ENCODE assay signal across 8 cellular contexts in the genomic region with DNA sequence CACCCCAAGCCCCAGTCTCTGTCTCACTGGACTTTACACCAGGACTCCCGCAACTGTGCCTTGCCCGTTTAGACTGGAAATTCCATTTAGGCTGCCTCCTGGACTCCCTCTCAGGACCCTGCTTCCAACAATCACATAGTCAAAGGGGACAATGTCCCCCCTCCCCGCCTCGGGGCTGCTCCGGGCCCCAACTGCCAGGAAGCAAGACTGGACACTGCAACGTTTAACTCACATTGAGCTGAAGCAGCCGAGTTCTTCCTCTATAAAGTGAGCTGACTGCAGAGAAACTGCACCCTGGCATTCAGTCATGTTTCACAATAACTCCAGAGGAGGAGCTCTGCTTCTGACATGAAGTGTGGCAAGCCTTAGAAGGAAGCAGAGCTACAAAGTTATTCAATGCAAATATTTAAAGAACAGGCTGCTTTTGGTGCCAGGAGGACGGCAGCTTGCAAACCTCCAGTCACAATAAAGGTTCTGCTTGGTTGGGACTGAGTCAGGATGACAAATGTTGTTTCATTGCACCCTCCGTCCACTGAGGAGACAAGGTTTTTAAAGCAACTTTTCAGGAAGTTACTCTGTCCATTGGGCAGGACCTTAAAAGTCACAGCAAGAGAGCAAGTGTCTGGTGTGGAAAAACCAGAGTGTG. TPM values are rescaled to one million over a fixed set of nuclear protein-coding genes. Genes with fewer than 3 reads are reported as not detected.
DNase-seq lines count a peak whose midpoint lies in the region; ATAC-seq and TF ChIP-seq lines count a peak whose summit lies in the region.

No MANE protein-coding gene starts in this region.

- H2AK5ac ChIP-seq in mesenchymal stem cell (ENCODE audit: low read length, severe bottlenecking), result no peak overlapping the region

- no peaks in the 10 kb centered on the region for H3K27me3 ChIP-seq in CD4-positive, alpha-beta T cell (ENCODE audit: control insufficient read depth, insufficient read depth, low read length)
- H3K27me3 ChIP-seq in mesenchymal stem cell (ENCODE audit: control insufficient read depth in 1 of 2, insufficient read depth in 1 of 2, low read length in 2 of 2), result no peaks in the 10 kb centered on the region

- H3K18ac ChIP-seq in mesenchymal stem cell (ENCODE audit: low read depth in 1 of 2, low read length in 2 of 2), result peak overlapping the region; percentile 9 to 81

- no peaks in the 10 kb centered on the region for H3K27me3 Mint-ChIP-seq in CD4-positive, alpha-beta T cell

- CTCF ChIA-PET in CD4-positive, alpha-beta T cell (lab: Charles Lee), result no interaction called here

- peaks cover 8% of the 10 kb centered on the region for H3K79me1 ChIP-seq in mesenchymal stem cell (replicated peaks; ENCODE audit: low read length, poor library complexity, severe bottlenecking)

- no peak overlapping the region for H2BK5ac ChIP-seq in mesenchymal stem cell (ENCODE audit: low read depth, low read length, poor library complexity, severe bottlenecking)

- no peak overlapping the region for H3K23ac ChIP-seq in mesenchymal stem cell (ENCODE audit: low read length in 2 of 2)

- no peak overlapping the region for H2BK15ac ChIP-seq in mesenchymal stem cell (ENCODE audit: low read depth, poor library complexity, severe bottlenecking)

- H3K36me3 Mint-ChIP-seq in CD4-positive, alpha-beta T cell (ENCODE audit: low read depth), result peaks cover 25% of the 10 kb centered on the region

- peaks cover 0 to 7% of the 10 kb centered on the region in 2 experiments for H3K36me3 ChIP-seq in mesenchymal stem cell (ENCODE audit: control insufficient read depth in 1 of 2, insufficient read depth in 2 of 2, low read depth in 1 of 2, low read length in 2 of 2)
- H3K36me3 ChIP-seq in urinary bladder (ENCODE audit: insufficient read depth), result no peaks in the 10 kb centered on the region

- H3K9me3 ChIP-seq in CD4-positive, alpha-beta T cell (ENCODE audit: control insufficient read depth, low read length), result no peaks in the 10 kb centered on the region
- H3K9me3 ChIP-seq in mesenchymal stem cell (ENCODE audit: control insufficient read depth, low read length), result no peaks in the 10 kb centered on the region

- WGBS in mesenchymal stem cell, result 27% methylated on average over 9 of the region's 9 CpGs
- WGBS in urinary bladder, result 10% methylated on average over 9 of the region's 9 CpGs

- peak overlapping the region; percentile 29 to 65 for H2BK12ac ChIP-seq in mesenchymal stem cell (ENCODE audit: low read length in 2 of 2)

- H3K4me1 Mint-ChIP-seq in CD4-positive, alpha-beta T cell (ENCODE audit: low read depth), result peaks cover 43% of the 10 kb centered on the region

- ATAC-seq in CD4-positive, alpha-beta T cell (ENCODE audit: poor library complexity), result no peak

- POLR2A ChIA-PET in CD4-positive, alpha-beta T cell (lab: Charles Lee), result no interaction called here

- peak overlapping the region; percentile 74 for H4K8ac ChIP-seq in mesenchymal stem cell (ENCODE audit: low read length)

- H3K4me3 Mint-ChIP-seq in CD4-positive, alpha-beta T cell, result no peak overlapping the region

- peaks cover 33% of the 10 kb centered on the region for H3K4me1 ChIP-seq in mesenchymal stem cell (ENCODE audit: control insufficient read depth, insufficient read depth, low read depth, low read length)
- H3K4me1 ChIP-seq in urinary bladder (ENCODE audit: insufficient read depth), result peaks cover 1% of the 10 kb centered on the region

- peak overlapping the region; percentile 58 for H2BK120ac ChIP-seq in mesenchymal stem cell (ENCODE audit: low read depth, low read length)

- H3K27ac Mint-ChIP-seq in CD4-positive, alpha-beta T cell, result peak overlapping the region; percentile 39

- TF ChIP-seq CTCF in CD4-positive, alpha-beta T cell (IDR thresholded peaks at IDR 0.05), result no peak
- TF ChIP-seq CTCF in coronary artery (IDR thresholded peaks at IDR 0.05), result no peak

- H2AFZ ChIP-seq in mesenchymal stem cell (ENCODE audit: low read depth, low read length), result no peak overlapping the region

- no peak for DNase-seq in CD4-positive, alpha-beta T cell
- DNase-seq in NCI-H446 treated with DMSO at 0.1 percent for 48 hours (lab: John Stamatoyannopoulos, UW), result peak; percentile 47
- DNase-seq in coronary artery (ENCODE audit: low spot score), result peak; percentile 88
- peak; percentile 96 for DNase-seq in mesenchymal stem cell
- DNase-seq in NCI-H82 treated with DMSO at 0.1 percent for 48 hours (lab: John Stamatoyannopoulos, UW; ENCODE audit: unreplicated experiment), result no peak
- no peak for DNase-seq in COR-L47 (lab: John Stamatoyannopoulos, UW)
- DNase-seq in activated CD4-positive, alpha-beta T cell treated with anti-CD3 and anti-CD28 coated beads for 1 hour, result no peak

- peak overlapping the region; percentile 14 for H4K91ac ChIP-seq in mesenchymal stem cell (ENCODE audit: low read length)

- peak overlapping the region; percentile 81 for H3K9ac ChIP-seq in mesenchymal stem cell (ENCODE audit: low read length)

- H3K27ac ChIP-seq in CD4-positive, alpha-beta T cell (ENCODE audit: low read depth, low read length), result no peak overlapping the region
- peak overlapping the region; percentile 85 to 87 for H3K27ac ChIP-seq in coronary artery
- peak overlapping the region; percentile 91 for H3K27ac ChIP-seq in mesenchymal stem cell (ENCODE audit: low read length, poor library complexity, severe bottlenecking)
- H3K27ac ChIP-seq in urinary bladder (ENCODE audit: low read depth), result peak overlapping the region; percentile 85

- intact Hi-C loops in CD4-positive, alpha-beta T cell (cut with DNase I, micrococcal nuclease), result no loop called here

- H3K4me3 ChIP-seq in coronary artery (peak overlapping the region; percentile 67), mesenchymal stem cell (ENCODE audit: insufficient read depth in 1 of 2, low read depth in 1 of 2, low read length in 2 of 2) (peak overlapping the region in 1 of 2 experiments; percentile 65), urinary bladder (ENCODE audit: low read depth, low read length) (no peak overlapping the region)

- peak overlapping the region; percentile 3 for H3K4me2 ChIP-seq in mesenchymal stem cell (ENCODE audit: low read length, poor library complexity, severe bottlenecking)

- peak overlapping the region in 1 of 2 experiments; percentile 68 for H3K14ac ChIP-seq in mesenchymal stem cell (ENCODE audit: low read length in 2 of 2)

- no peaks in the 10 kb centered on the region for H3K9me3 Mint-ChIP-seq in CD4-positive, alpha-beta T cell

- peak overlapping the region; percentile 5 to 40 for H3K4ac ChIP-seq in mesenchymal stem cell (ENCODE audit: low read depth in 1 of 2, low read length in 2 of 2)

RNA-seq across cellular contexts. Expression of a gene that starts 19.9 kb away (rescaled TPM):
- 10 to 100 TPM; 23.3 to 25.5 TPM for total RNA-seq in CD4-positive, alpha-beta T cell
- polyA plus RNA-seq in mesenchymal stem cell (2013, experiment 1 of 2), result 33.2 TPM
- polyA plus RNA-seq in mesenchymal stem cell (2013, experiment 2 of 2), result 35.1 TPM
- 31.6 TPM for total RNA-seq in urinary bladder
- polyA plus RNA-seq in urinary bladder, result 61.8 TPM

Comparison
In these comparisons a context has a peak if more than half of its experiments do, and no peak if none do; other contexts are left out.
1. DNase-seq: peak in NCI-H446 treated with DMSO at 0.1 percent for 48 hours (single experiment), coronary artery (single experiment) and mesenchymal stem cell (single experiment); none in CD4-positive, alpha-beta T cell (0 of 10), NCI-H82 treated with DMSO at 0.1 percent for 48 hours (single experiment), COR-L47 (single experiment) and activated CD4-positive, alpha-beta T cell treated with anti-CD3 and anti-CD28 coated beads for 1 hour (single experiment).